16 cellular contexts compared by ENCODE assay signal in the genomic region with DNA sequence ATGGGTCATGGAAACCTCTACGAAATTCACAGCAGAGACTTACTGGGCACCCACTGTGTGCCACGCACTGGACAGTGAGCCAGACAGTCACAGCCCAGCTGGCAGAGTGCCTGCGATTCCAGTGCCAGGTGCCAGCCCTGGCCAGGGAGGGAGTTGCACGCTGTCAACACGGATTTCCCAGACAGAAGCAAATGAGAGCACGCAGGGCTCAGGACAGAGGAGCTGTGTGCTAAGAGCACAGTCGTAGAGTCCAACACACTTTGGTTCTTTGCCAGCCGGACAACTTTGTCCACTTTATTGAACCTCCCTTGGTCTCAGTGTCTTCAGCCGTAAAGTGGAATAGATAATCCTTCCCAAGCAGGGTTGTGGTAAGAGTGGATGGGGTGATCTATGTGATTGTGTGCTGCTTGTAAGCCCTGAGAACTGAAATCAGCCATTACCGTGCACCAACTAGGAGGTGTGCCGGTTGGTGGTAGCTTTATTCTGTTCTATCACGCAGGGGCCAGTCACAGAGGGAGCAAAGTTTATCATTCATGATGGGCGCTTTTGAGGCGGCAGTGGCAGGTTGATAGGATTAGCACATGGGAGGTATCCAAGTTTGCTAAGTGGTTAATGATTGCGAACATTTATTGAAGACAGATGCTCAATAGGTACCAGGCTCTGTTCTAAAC. TPM values are rescaled to one million over a fixed set of nuclear protein-coding genes. Genes with fewer than 3 reads are reported as not detected.
DNase-seq lines count a peak whose midpoint lies in the region; ATAC-seq and TF ChIP-seq lines count a peak whose summit lies in the region.
"Had no signal": no experiment of that assay in that cellular context is flagged by ENCODE, and none has a peak within 500 bp of the region (broad histone marks: within the 10 kb centered on the region; RNA-seq: fewer than 3 reads in every experiment).

No MANE protein-coding gene starts in this region.

- intact Hi-C loops in thyroid gland (cut with DNase I), result no loop called here

- H3K4me1 ChIP-seq in hepatocyte (ENCODE audit: insufficient read depth) (peaks cover 15% of the 10 kb centered on the region), thyroid gland (no peaks in the 10 kb centered on the region)

- H3K27me3 Mint-ChIP-seq in brain, result no peaks in the 10 kb centered on the region

- no peaks in the 10 kb centered on the region for H3K79me2 ChIP-seq in hepatocyte

- TF ChIP-seq CTCF in LNCaP clone FGC (IDR thresholded peaks at IDR 0.05; ENCODE audit: control insufficient read depth, extremely low read depth, insufficient read depth) (no peak), brain (conservative IDR thresholded peaks at IDR 0.05) (no peak), hepatocyte (IDR thresholded peaks at IDR 0.05; ENCODE audit: poor library complexity) (no peak), thyroid gland (IDR thresholded peaks at IDR 0.05) (no peak)

- H3K4me3 ChIP-seq in LNCaP clone FGC (ENCODE audit: low read depth, low read length) (no peak overlapping the region), hepatocyte (no peak overlapping the region), thyroid gland (replicated peaks in 1 of 3) (no peak overlapping the region)
- H3K4me3 ChIP-seq: BLaER1 treated with 17β-estradiol and CSF1 and Interleukin-3, amounts not matched to agents 10 nM and 100 nM; thoracic aorta had no signal

- peaks cover 5% of the 10 kb centered on the region for H3K36me3 Mint-ChIP-seq in brain
- H3K36me3 Mint-ChIP-seq: natural killer cell treated with Interleukin-12 subunit alpha and Interleukin-12 subunit beta and Interleukin-15 and Interleukin-18, amount 100 ng/mL, for 72 hours had no signal

- DNase-seq in LNCaP clone FGC (ENCODE audit: low read depth) (peak; percentile 22), hepatocyte (ENCODE audit: low spot score) (peak; percentile 32), putamen (ENCODE audit: low spot score) (peak; percentile 85), HUDEP-2 (lab: John Stamatoyannopoulos, UW; ENCODE audit: unreplicated experiment in 76 of 76) (no peak), NCI-H2029 (lab: John Stamatoyannopoulos, UW) (no peak), thyroid gland (no peak)
- DNase-seq: activated CD4-positive, alpha-beta T cell treated with anti-CD3 and anti-CD28 coated beads for 48 hours; activated naive CD4-positive, alpha-beta T cell treated with Interleukin-2 at 50 U/mL for 16 hours; effector CD8-positive, alpha-beta T cell; H9; NCI-H524 treated with DMSO at 0.1 percent for 48 hours had no signal

- peak overlapping the region; percentile 56 for H3K4me2 ChIP-seq in hepatocyte

- H3K36me3 ChIP-seq in hepatocyte (replicated peaks; ENCODE audit: insufficient read depth, low read depth) (no peaks in the 10 kb centered on the region), thyroid gland (no peaks in the 10 kb centered on the region)

- no peaks in the 10 kb centered on the region for H3K9me2 ChIP-seq in hepatocyte (replicated peaks; ENCODE audit: insufficient read depth)

- no peak for ATAC-seq in GM21528 (IDR thresholded peaks at IDR 0.05; ENCODE audit: low FRiP score, unreplicated experiment)
- ATAC-seq: natural killer cell treated with Interleukin-12 subunit alpha and Interleukin-12 subunit beta and Interleukin-15 and Interleukin-18, amount 100 ng/mL, for 72 hours had no signal

- 54% methylated on average over 15 of the region's 15 CpGs for WGBS in hepatocyte (ENCODE audit: low lambda C conversion rate, missing lambda C conversion rate)
- 76 to 83% methylated on average over 15 of the region's 15 CpGs for WGBS in thyroid gland, 2 donors

- H3K27me3 ChIP-seq in hepatocyte (no peaks in the 10 kb centered on the region), thyroid gland (no peaks in the 10 kb centered on the region)
- H3K27me3 ChIP-seq: BLaER1 treated with 17β-estradiol and CSF1 and Interleukin-3, amounts not matched to agents 10 nM and 100 nM had no signal

- no peak overlapping the region for H3K4me3 Mint-ChIP-seq in brain
- H3K4me3 Mint-ChIP-seq: H9; natural killer cell treated with Interleukin-12 subunit alpha and Interleukin-12 subunit beta and Interleukin-15 and Interleukin-18, amount 100 ng/mL, for 72 hours had no signal

- TF ChIP-seq POLR2A in thyroid gland (IDR thresholded peaks at IDR 0.05), result no peak

- H3K27ac ChIP-seq in hepatocyte (peak overlapping the region; percentile 80), thyroid gland (no peak overlapping the region)
- H3K27ac ChIP-seq: thoracic aorta had no signal

- H3K27ac Mint-ChIP-seq in brain, result peak overlapping the region in 4 of 5 experiments; percentile 3 to 74 (median 24)
- H3K27ac Mint-ChIP-seq: H9; natural killer cell treated with Interleukin-12 subunit alpha and Interleukin-12 subunit beta and Interleukin-15 and Interleukin-18, amount 100 ng/mL, for 72 hours had no signal

- no peaks in the 10 kb centered on the region for H3K9me3 Mint-ChIP-seq in brain
- H3K9me3 Mint-ChIP-seq: H9; natural killer cell treated with Interleukin-12 subunit alpha and Interleukin-12 subunit beta and Interleukin-15 and Interleukin-18, amount 100 ng/mL, for 72 hours had no signal

- no peaks in the 10 kb centered on the region for H3K9me3 ChIP-seq in hepatocyte (ENCODE audit: low read depth)
- H3K9me3 ChIP-seq in thyroid gland, result no peaks in the 10 kb centered on the region
- H3K9me3 ChIP-seq: BLaER1 treated with 17β-estradiol and CSF1 and Interleukin-3, amounts not matched to agents 10 nM and 100 nM; thoracic aorta had no signal

- H3K4me1 Mint-ChIP-seq in brain, result peaks cover 24% of the 10 kb centered on the region

- H4K20me1 ChIP-seq in hepatocyte (ENCODE audit: insufficient read depth, poor library complexity, severe bottlenecking), result no peaks in the 10 kb centered on the region

- H2AFZ ChIP-seq in hepatocyte, result no peak overlapping the region

RNA-seq across cellular contexts. Expression of gene SIRPA, which starts 40.6 kb away (rescaled TPM):
- polyA plus RNA-seq in brain (ENCODE audit: insufficient read depth, low read depth, low replicate concordance) (71.6 TPM), hepatocyte (14.4 and 18.6 TPM in 2 replicates)
- total RNA-seq in hepatocyte (14.0 and 16.0 TPM in 2 replicates), thyroid gland (10 to 100 TPM; 14.1 to 35.1 (median 25.4) TPM)

RNA-seq across cellular contexts. Expression of gene PDYN, which starts 58.0 kb away (rescaled TPM):
- 1.0 TPM for polyA plus RNA-seq in brain (ENCODE audit: insufficient read depth, low read depth, low replicate concordance)
- not detected in 2 replicates for total RNA-seq in hepatocyte
- not detected in 2 replicates for polyA plus RNA-seq in hepatocyte
- not detected for total RNA-seq in thyroid gland
- total RNA-seq: natural killer cell treated with Interleukin-12 subunit alpha and Interleukin-12 subunit beta and Interleukin-15 and Interleukin-18, amount 100 ng/mL, for 72 hours; thoracic aorta had no signal

Comparison
In these comparisons a context has a peak if more than half of its experiments do, and no peak if none do; other contexts are left out.
1. DNase-seq: peak in LNCaP clone FGC (single experiment), hepatocyte (single experiment) and putamen (single experiment); none in HUDEP-2 (0 of 76), NCI-H2029 (single experiment) and thyroid gland (0 of 2).